ENCODE assay signal across 1 cellular context in the genomic region with DNA sequence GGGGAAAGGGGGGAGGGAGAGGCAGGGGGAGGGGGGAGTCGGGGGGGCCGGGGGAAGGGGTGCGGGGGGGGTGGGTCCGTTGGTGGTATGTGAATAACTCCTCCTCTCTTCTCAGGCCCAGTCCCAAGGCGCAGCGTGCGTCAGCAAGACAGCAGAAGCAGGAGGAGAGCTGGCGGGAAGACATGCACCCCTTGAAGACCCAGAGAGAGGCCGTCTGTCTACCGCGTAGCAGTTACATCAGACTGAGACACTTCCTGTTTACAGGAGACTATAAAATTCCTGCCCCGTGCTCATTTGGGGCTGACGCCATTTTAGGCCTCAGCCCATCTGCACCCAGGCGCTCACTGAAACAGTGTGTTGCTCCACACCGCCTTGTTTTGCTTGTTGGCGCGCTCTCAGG.
TF ChIP-seq lines count a peak whose summit lies in the region.

No MANE protein-coding gene starts in this region.

TF ChIP-seq in GM23338, 12 proteins besides CTCF, POLR2A, EP300 and RAD21 (continued from another document):
- TF ChIP-seq, protein P1, sequence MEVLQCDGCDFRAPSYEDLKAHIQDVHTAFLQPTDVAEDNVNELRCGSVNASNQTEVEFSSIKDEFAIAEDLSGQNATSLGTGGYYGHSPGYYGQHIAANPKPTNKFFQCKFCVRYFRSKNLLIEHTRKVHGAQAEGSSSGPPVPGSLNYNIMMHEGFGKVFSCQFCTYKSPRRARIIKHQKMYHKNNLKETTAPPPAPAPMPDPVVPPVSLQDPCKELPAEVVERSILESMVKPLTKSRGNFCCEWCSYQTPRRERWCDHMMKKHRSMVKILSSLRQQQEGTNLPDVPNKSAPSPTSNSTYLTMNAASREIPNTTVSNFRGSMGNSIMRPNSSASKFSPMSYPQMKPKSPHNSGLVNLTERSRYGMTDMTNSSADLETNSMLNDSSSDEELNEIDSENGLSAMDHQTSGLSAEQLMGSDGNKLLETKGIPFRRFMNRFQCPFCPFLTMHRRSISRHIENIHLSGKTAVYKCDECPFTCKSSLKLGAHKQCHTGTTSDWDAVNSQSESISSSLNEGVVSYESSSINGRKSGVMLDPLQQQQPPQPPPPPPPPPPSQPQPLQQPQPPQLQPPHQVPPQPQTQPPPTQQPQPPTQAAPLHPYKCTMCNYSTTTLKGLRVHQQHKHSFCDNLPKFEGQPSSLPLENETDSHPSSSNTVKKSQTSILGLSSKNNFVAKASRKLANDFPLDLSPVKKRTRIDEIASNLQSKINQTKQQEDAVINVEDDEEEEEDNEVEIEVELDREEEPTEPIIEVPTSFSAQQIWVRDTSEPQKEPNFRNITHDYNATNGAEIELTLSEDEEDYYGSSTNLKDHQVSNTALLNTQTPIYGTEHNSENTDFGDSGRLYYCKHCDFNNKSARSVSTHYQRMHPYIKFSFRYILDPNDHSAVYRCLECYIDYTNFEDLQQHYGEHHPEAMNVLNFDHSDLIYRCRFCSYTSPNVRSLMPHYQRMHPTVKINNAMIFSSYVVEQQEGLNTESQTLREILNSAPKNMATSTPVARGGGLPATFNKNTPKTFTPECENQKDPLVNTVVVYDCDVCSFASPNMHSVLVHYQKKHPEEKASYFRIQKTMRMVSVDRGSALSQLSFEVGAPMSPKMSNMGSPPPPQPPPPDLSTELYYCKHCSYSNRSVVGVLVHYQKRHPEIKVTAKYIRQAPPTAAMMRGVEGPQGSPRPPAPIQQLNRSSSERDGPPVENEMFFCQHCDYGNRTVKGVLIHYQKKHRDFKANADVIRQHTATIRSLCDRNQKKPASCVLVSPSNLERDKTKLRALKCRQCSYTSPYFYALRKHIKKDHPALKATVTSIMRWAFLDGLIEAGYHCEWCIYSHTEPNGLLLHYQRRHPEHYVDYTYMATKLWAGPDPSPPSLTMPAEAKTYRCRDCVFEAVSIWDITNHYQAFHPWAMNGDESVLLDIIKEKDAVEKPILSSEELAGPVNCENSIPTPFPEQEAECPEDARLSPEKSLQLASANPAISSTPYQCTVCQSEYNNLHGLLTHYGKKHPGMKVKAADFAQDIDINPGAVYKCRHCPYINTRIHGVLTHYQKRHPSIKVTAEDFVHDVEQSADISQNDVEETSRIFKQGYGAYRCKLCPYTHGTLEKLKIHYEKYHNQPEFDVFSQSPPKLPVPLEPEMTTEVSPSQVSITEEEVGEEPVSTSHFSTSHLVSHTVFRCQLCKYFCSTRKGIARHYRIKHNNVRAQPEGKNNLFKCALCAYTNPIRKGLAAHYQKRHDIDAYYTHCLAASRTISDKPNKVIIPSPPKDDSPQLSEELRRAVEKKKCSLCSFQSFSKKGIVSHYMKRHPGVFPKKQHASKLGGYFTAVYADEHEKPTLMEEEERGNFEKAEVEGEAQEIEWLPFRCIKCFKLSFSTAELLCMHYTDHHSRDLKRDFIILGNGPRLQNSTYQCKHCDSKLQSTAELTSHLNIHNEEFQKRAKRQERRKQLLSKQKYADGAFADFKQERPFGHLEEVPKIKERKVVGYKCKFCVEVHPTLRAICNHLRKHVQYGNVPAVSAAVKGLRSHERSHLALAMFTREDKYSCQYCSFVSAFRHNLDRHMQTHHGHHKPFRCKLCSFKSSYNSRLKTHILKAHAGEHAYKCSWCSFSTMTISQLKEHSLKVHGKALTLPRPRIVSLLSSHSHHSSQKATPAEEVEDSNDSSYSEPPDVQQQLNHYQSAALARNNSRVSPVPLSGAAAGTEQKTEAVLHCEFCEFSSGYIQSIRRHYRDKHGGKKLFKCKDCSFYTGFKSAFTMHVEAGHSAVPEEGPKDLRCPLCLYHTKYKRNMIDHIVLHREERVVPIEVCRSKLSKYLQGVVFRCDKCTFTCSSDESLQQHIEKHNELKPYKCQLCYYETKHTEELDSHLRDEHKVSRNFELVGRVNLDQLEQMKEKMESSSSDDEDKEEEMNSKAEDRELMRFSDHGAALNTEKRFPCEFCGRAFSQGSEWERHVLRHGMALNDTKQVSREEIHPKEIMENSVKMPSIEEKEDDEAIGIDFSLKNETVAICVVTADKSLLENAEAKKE (CRISPR knock-in tag; IDR thresholded peaks at IDR 0.05): no peak
- TF ChIP-seq NANOG (IDR thresholded peaks at IDR 0.05; ENCODE audit: borderline replicate concordance): no peak
- TF ChIP-seq EZH2 (IDR thresholded peaks at IDR 0.05; ENCODE audit: low read depth, unreplicated experiment): no peak
- TF ChIP-seq EZH2phosphoT487 (IDR thresholded peaks at IDR 0.05; ENCODE audit: unreplicated experiment): no peak
- TF ChIP-seq POLR2AphosphoS5 (IDR thresholded peaks at IDR 0.05; ENCODE audit: low read depth): no peak
- TF ChIP-seq ZNF331 (CRISPR knock-in tag; IDR thresholded peaks at IDR 0.05; ENCODE audit: low read depth): no peak
